In genomic region chr11:108370315-108370714, GRCh38 we compare ENCODE assay signal across 16 cellular contexts.
DNase-seq lines count a peak whose midpoint lies in the region; ATAC-seq and TF ChIP-seq lines count a peak whose summit lies in the region.
"Had no signal": no experiment of that assay in that cellular context is flagged by ENCODE, and none has a peak within 500 bp of the region (broad histone marks: within the 10 kb centered on the region; RNA-seq: fewer than 3 reads in every experiment).

No MANE protein-coding gene starts in this region.

- H4K20me1 ChIP-seq in OCI-LY7 (ENCODE audit: insufficient read depth, low read length) = no peaks in the 10 kb centered on the region
- H4K20me1 ChIP-seq: BLaER1 had no signal

- peak overlapping the region; percentile 19 for H3K27ac Mint-ChIP-seq in activated naive CD8-positive, alpha-beta T cell
- no peak overlapping the region for H3K27ac Mint-ChIP-seq in activated naive CD8-positive, alpha-beta T cell treated with anti-CD3 and anti-CD28 coated beads for 36 hours
- peak overlapping the region; percentile 46 for H3K27ac Mint-ChIP-seq in CD8-positive, alpha-beta T cell
- H3K27ac Mint-ChIP-seq in stimulated activated naive B cell treated with anti-CD40 and anti-IgM and Interleukin-4, amounts not matched to agents 10 μg/mL and 1 μg/mL and 100 μg/mL, for 72 hours = peak overlapping the region; percentile 14
- H3K27ac Mint-ChIP-seq: GM23338 had no signal

- no peak for ATAC-seq in CD8-positive, alpha-beta T cell
- no peak for ATAC-seq in stimulated activated naive B cell treated with anti-CD40 and anti-IgM and Interleukin-4, amounts not matched to agents 10 μg/mL and 1 μg/mL and 100 μg/mL, for 72 hours (replicated peaks)
- ATAC-seq: GM23338 had no signal

- CTCF ChIA-PET in CD8-positive, alpha-beta T cell (lab: Charles Lee) = no interaction called here
- CTCF ChIA-PET in OCI-LY7 (lab: Charles Lee; ENCODE audit: unreplicated experiment) = no interaction called here

- peaks cover 25% of the 10 kb centered on the region for H3K36me3 Mint-ChIP-seq in activated naive CD8-positive, alpha-beta T cell
- peaks cover 47% of the 10 kb centered on the region for H3K36me3 Mint-ChIP-seq in activated naive CD8-positive, alpha-beta T cell treated with anti-CD3 and anti-CD28 coated beads for 36 hours
- peaks cover 56% of the 10 kb centered on the region for H3K36me3 Mint-ChIP-seq in CD8-positive, alpha-beta T cell
- peaks cover 29 to 63% of the 10 kb centered on the region in 2 donors for H3K36me3 Mint-ChIP-seq in stimulated activated naive B cell treated with anti-CD40 and anti-IgM and Interleukin-4, amounts not matched to agents 10 μg/mL and 1 μg/mL and 100 μg/mL, for 72 hours

- no peaks in the 10 kb centered on the region for H3K9me2 ChIP-seq in OCI-LY7 (ENCODE audit: insufficient read depth, low read length)

- no peak overlapping the region for H3K4me3 ChIP-seq in CD8-positive, alpha-beta T cell (ENCODE audit: low read depth, low read length)
- H3K4me3 ChIP-seq in OCI-LY7 (ENCODE audit: low read depth, low read length, poor library complexity, severe bottlenecking) = no peak overlapping the region
- H3K4me3 ChIP-seq: BLaER1, GM23338 had no signal

- BruUV-seq in OCI-LY7 (replicated peaks; lab: Mats Ljungman, UMichigan) = no TSS peak

- no peak overlapping the region for H3K4me3 Mint-ChIP-seq in activated naive CD8-positive, alpha-beta T cell
- no peak overlapping the region for H3K4me3 Mint-ChIP-seq in activated naive CD8-positive, alpha-beta T cell treated with anti-CD3 and anti-CD28 coated beads for 36 hours
- no peak overlapping the region for H3K4me3 Mint-ChIP-seq in CD8-positive, alpha-beta T cell
- no peak overlapping the region for H3K4me3 Mint-ChIP-seq in stimulated activated naive B cell treated with anti-CD40 and anti-IgM and Interleukin-4, amounts not matched to agents 10 μg/mL and 1 μg/mL and 100 μg/mL, for 72 hours
- H3K4me3 Mint-ChIP-seq: CD14-positive monocyte; CD8-positive, alpha-beta memory T cell; GM23338 had no signal

- intact Hi-C loops in CD8-positive, alpha-beta T cell (cut with DNase I, micrococcal nuclease) = no loop called here
- intact Hi-C loops in OCI-LY7 (cut with micrococcal nuclease; ENCODE audit: unreplicated experiment) = no loop called here

- H3K4me1 ChIP-seq in CD8-positive, alpha-beta T cell (ENCODE audit: insufficient read depth, low read length) = no peaks in the 10 kb centered on the region
- H3K4me1 ChIP-seq in OCI-LY7 (ENCODE audit: insufficient read depth, low read length, poor library complexity, severe bottlenecking) = no peaks in the 10 kb centered on the region
- H3K4me1 ChIP-seq: BLaER1 had no signal

- H2AFZ ChIP-seq in OCI-LY7 (ENCODE audit: low read length) = no peak overlapping the region
- H2AFZ ChIP-seq: GM23338 had no signal

- no peaks in the 10 kb centered on the region for H3K27me3 ChIP-seq in CD8-positive, alpha-beta T cell (ENCODE audit: insufficient read depth, low read length)
- H3K27me3 ChIP-seq: BLaER1 had no signal

- peaks cover 15% of the 10 kb centered on the region for H3K9me3 Mint-ChIP-seq in activated naive CD8-positive, alpha-beta T cell (ENCODE audit: low read depth)
- peaks cover 13% of the 10 kb centered on the region for H3K9me3 Mint-ChIP-seq in activated naive CD8-positive, alpha-beta T cell treated with anti-CD3 and anti-CD28 coated beads for 36 hours
- peaks cover 7% of the 10 kb centered on the region for H3K9me3 Mint-ChIP-seq in CD8-positive, alpha-beta T cell
- H3K9me3 Mint-ChIP-seq in stimulated activated naive B cell treated with anti-CD40 and anti-IgM and Interleukin-4, amounts not matched to agents 10 μg/mL and 1 μg/mL and 100 μg/mL, for 72 hours = peaks cover 4 to 9% of the 10 kb centered on the region in 2 donors

- TF ChIP-seq CTCF in CD8-positive, alpha-beta T cell (IDR thresholded peaks at IDR 0.05) = no peak
- TF ChIP-seq CTCF in VCaP (conservative IDR thresholded peaks at IDR 0.05) (no peak), OCI-LY7 (conservative IDR thresholded peaks at IDR 0.05; ENCODE audit: low read length) (no peak)

- H3K4me1 Mint-ChIP-seq in activated naive CD8-positive, alpha-beta T cell (ENCODE audit: low read depth) = peaks cover 8% of the 10 kb centered on the region
- peaks cover 10% of the 10 kb centered on the region for H3K4me1 Mint-ChIP-seq in activated naive CD8-positive, alpha-beta T cell treated with anti-CD3 and anti-CD28 coated beads for 36 hours
- no peaks in the 10 kb centered on the region for H3K4me1 Mint-ChIP-seq in CD8-positive, alpha-beta T cell (ENCODE audit: low read depth)
- H3K4me1 Mint-ChIP-seq in stimulated activated naive B cell treated with anti-CD40 and anti-IgM and Interleukin-4, amounts not matched to agents 10 μg/mL and 1 μg/mL and 100 μg/mL, for 72 hours = no peaks in the 10 kb centered on the region
- H3K4me1 Mint-ChIP-seq: CD14-positive monocyte; CD8-positive, alpha-beta memory T cell; GM23338 had no signal

- H3K27ac ChIP-seq in CD8-positive, alpha-beta T cell (ENCODE audit: low read depth, low read length) = no peak overlapping the region
- H3K27ac ChIP-seq in VCaP (peak overlapping the region; percentile 44), OCI-LY7 (ENCODE audit: low read depth, low read length, poor library complexity, severe bottlenecking) (no peak overlapping the region)
- H3K27ac ChIP-seq: BLaER1 had no signal

- H3K9me3 ChIP-seq in CD8-positive, alpha-beta T cell (ENCODE audit: low read length) = no peaks in the 10 kb centered on the region
- H3K9me3 ChIP-seq in OCI-LY7 (ENCODE audit: low read length) = no peaks in the 10 kb centered on the region

- H3K4me2 ChIP-seq in OCI-LY7 (ENCODE audit: low read length) = no peak overlapping the region
- H3K4me2 ChIP-seq: BLaER1, GM23338 had no signal

- no peaks in the 10 kb centered on the region for H3K27me3 Mint-ChIP-seq in activated naive CD8-positive, alpha-beta T cell
- H3K27me3 Mint-ChIP-seq in activated naive CD8-positive, alpha-beta T cell treated with anti-CD3 and anti-CD28 coated beads for 36 hours = no peaks in the 10 kb centered on the region
- no peaks in the 10 kb centered on the region for H3K27me3 Mint-ChIP-seq in CD8-positive, alpha-beta T cell (ENCODE audit: low read depth)
- H3K27me3 Mint-ChIP-seq in stimulated activated naive B cell treated with anti-CD40 and anti-IgM and Interleukin-4, amounts not matched to agents 10 μg/mL and 1 μg/mL and 100 μg/mL, for 72 hours = no peaks in the 10 kb centered on the region
- H3K27me3 Mint-ChIP-seq: CD8-positive, alpha-beta memory T cell had no signal

- no peaks in the 10 kb centered on the region for H3K79me2 ChIP-seq in OCI-LY7 (ENCODE audit: insufficient read depth, low read depth, low read length)

- POLR2A ChIA-PET in CD8-positive, alpha-beta T cell (lab: Charles Lee) = no interaction called here
- POLR2A ChIA-PET in OCI-LY7 (lab: Charles Lee) = no interaction called here

- no peak for DNase-seq in activated naive CD8-positive, alpha-beta T cell treated with anti-CD3 and anti-CD28 coated beads for 36 hours
- DNase-seq in CD8-positive, alpha-beta T cell = no peak
- no peak for DNase-seq in stimulated activated naive B cell treated with anti-CD40 and anti-IgM and Interleukin-4, amounts not matched to agents 10 μg/mL and 1 μg/mL and 100 μg/mL, for 72 hours
- no peak for DNase-seq in stimulated activated CD8-positive, alpha-beta memory T cell treated with anti-CD3 and anti-CD28 coated beads, Interleukin-4, amount 100 ng/mL, for 48 hours
- no peak for DNase-seq in OCI-LY7 (ENCODE audit: low spot score)
- DNase-seq: ACHN; AML-193; CD8-positive, alpha-beta memory T cell; COR-L47; DMS 273 treated with DMSO at 0.1 percent for 48 hours; DMS53 had no signal

- peaks cover 4% of the 10 kb centered on the region for H3K36me3 ChIP-seq in CD8-positive, alpha-beta T cell (ENCODE audit: insufficient read depth, low read length)
- peaks cover 52% of the 10 kb centered on the region for H3K36me3 ChIP-seq in OCI-LY7 (ENCODE audit: insufficient read depth, low read length)
